Comparison of ENCODE assay signal across 22 cellular contexts in genomic region chr5:125630260-125630659, GRCh38.
"Had no signal": no experiment of that assay in that cellular context is flagged by ENCODE, and none has a peak within 500 bp of the region (broad histone marks: within the 10 kb centered on the region; RNA-seq: fewer than 3 reads in every experiment).

No MANE protein-coding gene starts in this region.

- H3K4me3 ChIP-seq: coronary artery, dorsolateral prefrontal cortex, esophagus muscularis mucosa, gastroesophageal sphincter, heart left ventricle, left lung, lower lobe of right lung, mucosa of descending colon had no signal

- H3K27ac ChIP-seq: coronary artery, dorsolateral prefrontal cortex, esophagus muscularis mucosa, foreskin keratinocyte, gastroesophageal sphincter, heart left ventricle, left lung, lower lobe of right lung had no signal

- FAIRE-seq: colon, endothelial cell of umbilical vein, frontal cortex, islet of Langerhans, keratinocyte had no signal

- H3K27me3 ChIP-seq: dorsolateral prefrontal cortex, esophagus muscularis mucosa, foreskin keratinocyte, gastroesophageal sphincter, heart left ventricle, left lung had no signal

- H3K4me1 ChIP-seq: esophagus muscularis mucosa, gastroesophageal sphincter, heart left ventricle, left lung, lower lobe of right lung had no signal

- H3K36me3 ChIP-seq: esophagus muscularis mucosa, gastroesophageal sphincter, heart left ventricle, left lung, lower lobe of right lung had no signal

- H3K9me3 ChIP-seq: esophagus muscularis mucosa, gastroesophageal sphincter, heart left ventricle, lower lobe of right lung, mucosa of descending colon had no signal

- DNase-seq: dermis blood vessel endothelial cell; dorsolateral prefrontal cortex; effector CD4-positive, alpha-beta T cell; effector memory CD4-positive, alpha-beta T cell; foreskin keratinocyte; heart left ventricle; hippocampal formation; left cardiac atrium; left lung; left ventricle myocardium superior; lower lobe of right lung; mesenchymal stem cell; mucosa of descending colon; naive B cell had no signal

- ATAC-seq: foreskin keratinocyte, gastroesophageal sphincter, heart left ventricle, left cardiac atrium, left lung, left ventricle myocardium superior, lower lobe of right lung, mucosa of descending colon had no signal
